Comparison of ENCODE assay signal across 38 cellular contexts in genomic region chr1:239170828-239171227, GRCh38.
"Had no signal": no experiment of that assay in that cellular context is flagged by ENCODE, and none has a peak within 500 bp of the region (broad histone marks: within the 10 kb centered on the region; RNA-seq: fewer than 3 reads in every experiment).

No MANE protein-coding gene starts in this region.

- ATAC-seq: activated naive CD4-positive, alpha-beta T cell treated with anti-CD3 and anti-CD28 coated beads, Interleukin-2, amount 50 U/mL, for 72 hours; activated naive CD8-positive, alpha-beta T cell treated with anti-CD3 and anti-CD28 coated beads, Interleukin-2, amount 50 U/mL, for 24 hours; activated T-cell treated with anti-CD3 and anti-CD28 coated beads, Interleukin-2, amount 50 U/mL, for 4 hours; activated T-cell treated with anti-CD3 and anti-CD28 coated beads, Interleukin-2, amount 50 U/mL, for 72 hours; activated T-helper 17 cell treated with anti-CD3 and anti-CD28 coated beads, Interleukin-2, amount 50 U/mL, for 72 hours; body of pancreas had no signal

- H3K27me3 Mint-ChIP-seq: activated naive CD4-positive, alpha-beta T cell treated with anti-CD3 and anti-CD28 coated beads, Interleukin-2, amount 10 ng/mL, durations not matched to agents 7 days and 5 days; activated naive CD4-positive, alpha-beta T cell treated with anti-CD3 and anti-CD28 coated beads, Interleukin-2, amount 50 U/mL, for 24 hours; activated naive CD8-positive, alpha-beta T cell; activated naive CD8-positive, alpha-beta T cell treated with anti-CD3 and anti-CD28 coated beads for 36 hours; activated naive CD8-positive, alpha-beta T cell treated with anti-CD3 and anti-CD28 coated beads, Interleukin-2, amount 10 ng/mL, durations not matched to agents 7 days and 5 days; activated naive CD8-positive, alpha-beta T cell treated with anti-CD3 and anti-CD28 coated beads, Interleukin-2, amount 50 U/mL, for 24 hours; activated T-cell treated with anti-CD3 and anti-CD28 coated beads, Interleukin-2, amount 50 U/mL, for 24 hours; activated T-helper 17 cell treated with anti-CD3 and anti-CD28 coated beads, Interleukin-2, amount 50 U/mL, for 72 hours; brain; central memory CD8-positive, alpha-beta T cell had no signal

- H3K27ac ChIP-seq: adrenal gland, ascending aorta, body of pancreas, brain microvascular endothelial cell, breast epithelium, cardiac muscle cell had no signal

- H3K4me3 ChIP-seq: adrenal gland, ascending aorta, body of pancreas, breast epithelium, cardiac muscle cell had no signal

- H3K27ac Mint-ChIP-seq: activated naive CD4-positive, alpha-beta T cell treated with anti-CD3 and anti-CD28 coated beads for 36 hours; activated naive CD4-positive, alpha-beta T cell treated with anti-CD3 and anti-CD28 coated beads, Interleukin-2, amount 10 ng/mL, durations not matched to agents 7 days and 5 days; activated naive CD4-positive, alpha-beta T cell treated with anti-CD3 and anti-CD28 coated beads, Interleukin-2, amount 50 U/mL, for 24 hours; activated naive CD4-positive, alpha-beta T cell treated with anti-CD3 and anti-CD28 coated beads, Interleukin-2, amount 50 U/mL, for 72 hours; activated naive CD8-positive, alpha-beta T cell; activated naive CD8-positive, alpha-beta T cell treated with anti-CD3 and anti-CD28 coated beads for 36 hours; activated naive CD8-positive, alpha-beta T cell treated with anti-CD3 and anti-CD28 coated beads, Interleukin-2, amount 10 ng/mL, durations not matched to agents 7 days and 5 days; activated naive CD8-positive, alpha-beta T cell treated with anti-CD3 and anti-CD28 coated beads, Interleukin-2, amount 50 U/mL, for 24 hours; activated T-cell treated with anti-CD3 and anti-CD28 coated beads, Interleukin-2, amount 50 U/mL, for 24 hours; activated T-helper 1 cell treated with anti-CD3 and anti-CD28 coated beads, Interleukin-12 subunit alpha, Interleukin-12 subunit beta, Interleukin-2, Interleukin-4 antibody, amounts not matched to agents 30 ng/mL and 10 ng/mL and 1 ng/mL, durations not matched to agents 14 hours and 24 hours and 36 hours; activated T-helper 17 cell treated with anti-CD3 and anti-CD28 coated beads, Interleukin-2, amount 50 U/mL, for 72 hours; activated T-helper 2 cell treated with anti-CD3 and anti-CD28 coated beads, Interferon-gamma antibody, Interleukin-2, Interleukin-4, amounts not matched to agents 10 μg/mL and 5 μg/mL and 100 μg/mL, durations not matched to agents 14 hours and 24 hours and 36 hours; brain had no signal

- H3K9me3 Mint-ChIP-seq: activated naive CD4-positive, alpha-beta T cell treated with anti-CD3 and anti-CD28 coated beads, Interleukin-2, amount 50 U/mL, for 24 hours; activated naive CD8-positive, alpha-beta T cell treated with anti-CD3 and anti-CD28 coated beads for 36 hours; activated naive CD8-positive, alpha-beta T cell treated with anti-CD3 and anti-CD28 coated beads, Interleukin-2, amount 10 ng/mL, durations not matched to agents 7 days and 5 days had no signal

- H3K4me1 Mint-ChIP-seq: activated naive CD4-positive, alpha-beta T cell treated with anti-CD3 and anti-CD28 coated beads, Interleukin-2, amount 10 ng/mL, durations not matched to agents 7 days and 5 days; activated naive CD4-positive, alpha-beta T cell treated with anti-CD3 and anti-CD28 coated beads, Interleukin-2, amount 50 U/mL, for 24 hours; activated naive CD8-positive, alpha-beta T cell treated with anti-CD3 and anti-CD28 coated beads for 36 hours; activated naive CD8-positive, alpha-beta T cell treated with anti-CD3 and anti-CD28 coated beads, Interleukin-2, amount 10 ng/mL, durations not matched to agents 7 days and 5 days; activated naive CD8-positive, alpha-beta T cell treated with anti-CD3 and anti-CD28 coated beads, Interleukin-2, amount 50 U/mL, for 24 hours; activated T-helper 17 cell treated with anti-CD3 and anti-CD28 coated beads, Interleukin-2, amount 50 U/mL, for 72 hours; brain; central memory CD8-positive, alpha-beta T cell had no signal

- H3K36me3 Mint-ChIP-seq: activated naive CD4-positive, alpha-beta T cell treated with anti-CD3 and anti-CD28 coated beads, Interleukin-2, amount 10 ng/mL, durations not matched to agents 7 days and 5 days; activated naive CD4-positive, alpha-beta T cell treated with anti-CD3 and anti-CD28 coated beads, Interleukin-2, amount 50 U/mL, for 24 hours; activated naive CD4-positive, alpha-beta T cell treated with anti-CD3 and anti-CD28 coated beads, Interleukin-2, amount 50 U/mL, for 72 hours; activated naive CD8-positive, alpha-beta T cell; activated naive CD8-positive, alpha-beta T cell treated with anti-CD3 and anti-CD28 coated beads for 36 hours; activated naive CD8-positive, alpha-beta T cell treated with anti-CD3 and anti-CD28 coated beads, Interleukin-2, amount 10 ng/mL, durations not matched to agents 7 days and 5 days; brain had no signal

- H3K36me3 ChIP-seq: adrenal gland, ascending aorta, brain microvascular endothelial cell, breast epithelium, cardiac muscle cell had no signal

- H3K9me3 ChIP-seq: adrenal gland, ascending aorta had no signal

- H3K4me1 ChIP-seq: adrenal gland, ascending aorta, body of pancreas, breast epithelium had no signal

- H3K27me3 ChIP-seq: adrenal gland, ascending aorta, body of pancreas, brain microvascular endothelial cell, breast epithelium, cardiac muscle cell had no signal

- H3K4me3 Mint-ChIP-seq: activated naive CD4-positive, alpha-beta T cell treated with anti-CD3 and anti-CD28 coated beads for 36 hours; activated naive CD4-positive, alpha-beta T cell treated with anti-CD3 and anti-CD28 coated beads, Interleukin-2, amount 10 ng/mL, durations not matched to agents 7 days and 5 days; activated naive CD4-positive, alpha-beta T cell treated with anti-CD3 and anti-CD28 coated beads, Interleukin-2, amount 50 U/mL, for 24 hours; activated naive CD8-positive, alpha-beta T cell; activated naive CD8-positive, alpha-beta T cell treated with anti-CD3 and anti-CD28 coated beads for 36 hours; activated naive CD8-positive, alpha-beta T cell treated with anti-CD3 and anti-CD28 coated beads, Interleukin-2, amount 10 ng/mL, durations not matched to agents 7 days and 5 days; activated naive CD8-positive, alpha-beta T cell treated with anti-CD3 and anti-CD28 coated beads, Interleukin-2, amount 50 U/mL, for 24 hours; activated T-cell treated with anti-CD3 and anti-CD28 coated beads, Interleukin-2, amount 50 U/mL, for 24 hours; activated T-cell treated with anti-CD3 and anti-CD28 coated beads, Interleukin-2, amount 50 U/mL, for 4 hours; activated T-cell treated with anti-CD3 and anti-CD28 coated beads, Interleukin-2, amount 50 U/mL, for 72 hours; activated T-helper 1 cell treated with anti-CD3 and anti-CD28 coated beads, Interleukin-12 subunit alpha, Interleukin-12 subunit beta, Interleukin-2, Interleukin-4 antibody, amounts not matched to agents 30 ng/mL and 10 ng/mL and 1 ng/mL, durations not matched to agents 14 hours and 24 hours and 36 hours; activated T-helper 17 cell treated with anti-CD3 and anti-CD28 coated beads, Interleukin-2, amount 50 U/mL, for 72 hours; brain; central memory CD8-positive, alpha-beta T cell had no signal

- DNase-seq: activated effector memory CD4-positive, alpha-beta T cell treated with anti-CD3 and anti-CD28 coated beads, Interleukin-2, amount 50 U/mL, for 16 hours; activated effector memory CD4-positive, alpha-beta T cell treated with Interleukin-2 at 50 U/mL for 16 hours; activated gamma-delta T cell; activated gamma-delta T cell treated with Interleukin-2 at 50 U/mL for 16 hours; activated naive CD4-positive, alpha-beta T cell; activated naive CD4-positive, alpha-beta T cell treated with anti-CD3 and anti-CD28 coated beads for 36 hours; activated naive CD4-positive, alpha-beta T cell treated with anti-CD3 and anti-CD28 coated beads, Interleukin-2, amount 10 ng/mL, durations not matched to agents 7 days and 5 days; activated naive CD4-positive, alpha-beta T cell treated with anti-CD3 and anti-CD28 coated beads, Interleukin-2, amount 50 U/mL, for 16 hours; activated naive CD4-positive, alpha-beta T cell treated with Interleukin-2 at 50 U/mL for 16 hours; activated naive CD8-positive, alpha-beta T cell treated with anti-CD3 and anti-CD28 coated beads for 36 hours; activated naive CD8-positive, alpha-beta T cell treated with anti-CD3 and anti-CD28 coated beads, Interleukin-2, amount 10 ng/mL, durations not matched to agents 7 days and 5 days; activated naive CD8-positive, alpha-beta T cell treated with anti-CD3 and anti-CD28 coated beads, Interleukin-2, amount 50 U/mL, for 24 hours; activated T-cell treated with anti-CD3 and anti-CD28 coated beads, Interleukin-2, amount 50 U/mL, for 1 hour; activated T-cell treated with anti-CD3 and anti-CD28 coated beads, Interleukin-2, amount 50 U/mL, for 24 hours; activated T-cell treated with anti-CD3 and anti-CD28 coated beads, Interleukin-2, amount 50 U/mL, for 4 hours; activated T-cell treated with anti-CD3 and anti-CD28 coated beads, Interleukin-2, amount 50 U/mL, for 48 hours; activated T-cell treated with anti-CD3 and anti-CD28 coated beads, Interleukin-2, amount 50 U/mL, for 72 hours; adrenal gland; amniotic stem cell; amygdala; anterior cingulate cortex; aorta; body of pancreas; brain microvascular endothelial cell; caudate nucleus; central memory CD4-positive, alpha-beta T cell; cerebellar nuclear complex had no signal
